ENCODE assay signal across 10 cellular contexts in genomic region chr21:43921602-43921978, GRCh38. TPM values are rescaled to one million over a fixed set of nuclear protein-coding genes. Genes with fewer than 3 reads are reported as not detected.
DNase-seq lines count a peak whose midpoint lies in the region; ATAC-seq and TF ChIP-seq lines count a peak whose summit lies in the region.
"Had no signal": no experiment of that assay in that cellular context is flagged by ENCODE, and none has a peak within 500 bp of the region (broad histone marks: within the 10 kb centered on the region; RNA-seq: fewer than 3 reads in every experiment).

No MANE protein-coding gene starts in this region.

- H3K27ac ChIP-seq in suprapubic skin: no peak overlapping the region
- H3K27ac ChIP-seq: C4-2B, SJSA1 had no signal

- no peak for TF ChIP-seq POLR2A in suprapubic skin (IDR thresholded peaks at IDR 0.05)

- TF ChIP-seq CTCF in epithelial cell of proximal tubule (conservative IDR thresholded peaks at IDR 0.05; ENCODE audit: low read depth, low read length) (no peak), suprapubic skin (IDR thresholded peaks at IDR 0.05) (no peak)

- H3K4me1 ChIP-seq in suprapubic skin: peaks cover 50% of the 10 kb centered on the region

- WGBS in suprapubic skin: 88% methylated on average over 10 of the region's 10 CpGs

- H3K9me3 ChIP-seq in suprapubic skin: no peaks in the 10 kb centered on the region
- H3K9me3 ChIP-seq: SJSA1 had no signal

- peaks cover 4% of the 10 kb centered on the region for H3K36me3 ChIP-seq in suprapubic skin

- no peak for ATAC-seq in HG03095 (IDR thresholded peaks at IDR 0.05; ENCODE audit: unreplicated experiment)

- H3K27me3 ChIP-seq in suprapubic skin: no peaks in the 10 kb centered on the region
- H3K27me3 ChIP-seq: SJSA1 had no signal

- DNase-seq in stimulated activated CD4-positive, alpha-beta T cell treated with anti-CD3 and anti-CD28 coated beads, Interleukin-15, amount 100 ng/mL, for 24 hours: peak; percentile 43
- no peak for DNase-seq in stimulated activated CD4-positive, alpha-beta T cell treated with anti-CD3 and anti-CD28 coated beads, Interleukin-12 subunit alpha, Interleukin-12 subunit beta, amount 100 ng/mL, for 4 hours
- DNase-seq in activated CD8-positive, alpha-beta memory T cell treated with anti-CD3 and anti-CD28 coated beads, Interleukin-2, amount 50 U/mL, for 4 hours: peak; percentile 43
- DNase-seq in epithelial cell of proximal tubule (ENCODE audit: low read depth) (no peak), suprapubic skin (ENCODE audit: low spot score in 2 of 2) (no peak), dermis blood vessel endothelial cell (no peak), NCI-H748 treated with DMSO at 0.1 percent for 48 hours (lab: John Stamatoyannopoulos, UW) (no peak)

- H3K4me3 ChIP-seq in epithelial cell of proximal tubule (ENCODE audit: low read depth, low read length) (peak overlapping the region; percentile 22), suprapubic skin (no peak overlapping the region)
- H3K4me3 ChIP-seq: SJSA1 had no signal

- TF ChIP-seq EP300 in suprapubic skin (IDR thresholded peaks at IDR 0.05): no peak

RNA-seq across cellular contexts. Expression of gene AGPAT3, which starts 56.6 kb away (rescaled TPM):
- total RNA-seq in epithelial cell of proximal tubule: 39.1 and 53.4 TPM in 2 replicates
- total RNA-seq in suprapubic skin: 10 to 100 TPM; 61.0 to 77.9 (median 69.4) TPM
- 56.8 and 153 TPM in 2 replicates for total RNA-seq in dermis blood vessel endothelial cell

Comparison
In these comparisons a context has a peak if more than half of its experiments do, and no peak if none do; other contexts are left out.
1. DNase-seq: peak in stimulated activated CD4-positive, alpha-beta T cell treated with anti-CD3 and anti-CD28 coated beads, Interleukin-15, amount 100 ng/mL, for 24 hours (single experiment) and activated CD8-positive, alpha-beta memory T cell treated with anti-CD3 and anti-CD28 coated beads, Interleukin-2, amount 50 U/mL, for 4 hours (single experiment); none in stimulated activated CD4-positive, alpha-beta T cell treated with anti-CD3 and anti-CD28 coated beads, Interleukin-12 subunit alpha, Interleukin-12 subunit beta, amount 100 ng/mL, for 4 hours (single experiment), epithelial cell of proximal tubule (single experiment), suprapubic skin (0 of 2), dermis blood vessel endothelial cell (single experiment) and NCI-H748 treated with DMSO at 0.1 percent for 48 hours (single experiment).